In genomic region chr14:94115631-94116030, GRCh38 we compare ENCODE assay signal across 24 cellular contexts. TPM values are rescaled to one million over a fixed set of nuclear protein-coding genes. Genes with fewer than 3 reads are reported as not detected.
DNase-seq lines count a peak whose midpoint lies in the region; ATAC-seq and TF ChIP-seq lines count a peak whose summit lies in the region.
"Had no signal": no experiment of that assay in that cellular context is flagged by ENCODE, and none has a peak within 500 bp of the region (broad histone marks: within the 10 kb centered on the region; RNA-seq: fewer than 3 reads in every experiment).

No MANE protein-coding gene starts in this region.

- H4K20me1 ChIP-seq in neural progenitor cell (ENCODE audit: low read depth) = no peaks in the 10 kb centered on the region

- peaks cover 18% of the 10 kb centered on the region for H3K4me1 Mint-ChIP-seq in neural progenitor cell
- H3K4me1 Mint-ChIP-seq: IgD-negative memory B cell; stimulated activated naive B cell treated with anti-CD40 and anti-IgM and Interleukin-4, amounts not matched to agents 10 μg/mL and 1 μg/mL and 100 μg/mL, for 72 hours had no signal

- H3F3A ChIP-seq in neural progenitor cell (ENCODE audit: low read depth) = no peaks in the 10 kb centered on the region

- H3K79me2 ChIP-seq in neural progenitor cell (ENCODE audit: low read depth) = no peaks in the 10 kb centered on the region

- peak overlapping the region in 3 of 4 donors; percentile 82 to 90 (median 82) for H3K27ac ChIP-seq in esophagus squamous epithelium
- no peak overlapping the region for H3K27ac ChIP-seq in neural progenitor cell
- H3K27ac ChIP-seq in upper lobe of right lung = peak overlapping the region; percentile 80
- H3K27ac ChIP-seq: GM23248, psoas muscle, WERI-Rb-1 had no signal

- WGBS in esophagus squamous epithelium, 2 donors = 86 to 91% methylated on average over 5 to 6 of the region's 15 CpGs

- peaks cover 2% of the 10 kb centered on the region for H3K9me3 Mint-ChIP-seq in neural progenitor cell

- peaks cover 0 to 18% (median 7%) of the 10 kb centered on the region in 3 donors for H3K9me3 ChIP-seq in esophagus squamous epithelium
- H3K9me3 ChIP-seq in neural progenitor cell (ENCODE audit: low read depth) = no peaks in the 10 kb centered on the region
- H3K9me3 ChIP-seq in upper lobe of right lung = no peaks in the 10 kb centered on the region

- no peak overlapping the region for H2AFZ ChIP-seq in neural progenitor cell (replicated peaks)
- H2AFZ ChIP-seq: GM23248 had no signal

- H3K27me3 ChIP-seq in esophagus squamous epithelium = peaks cover 0 to 8% (median 0%) of the 10 kb centered on the region in 4 donors
- H3K27me3 ChIP-seq in neural progenitor cell = no peaks in the 10 kb centered on the region
- no peaks in the 10 kb centered on the region for H3K27me3 ChIP-seq in upper lobe of right lung
- H3K27me3 ChIP-seq: Peyer's patch had no signal

- H3K4me1 ChIP-seq in esophagus squamous epithelium (peaks cover 7 to 49% (median 23%) of the 10 kb centered on the region in 3 donors), neural progenitor cell (peaks cover 2% of the 10 kb centered on the region), upper lobe of right lung (peaks cover 11% of the 10 kb centered on the region)
- H3K4me1 ChIP-seq: psoas muscle had no signal

- TF ChIP-seq CTCF in esophagus squamous epithelium (IDR thresholded peaks at IDR 0.05) (no peak), neural progenitor cell (IDR thresholded peaks at IDR 0.05) (no peak), upper lobe of right lung (IDR thresholded peaks at IDR 0.05) (no peak), GM10266 (IDR thresholded peaks at IDR 0.05; ENCODE audit: control insufficient read depth, insufficient read depth, low read depth, missing control alignments) (no peak)

- ATAC-seq in left ventricle myocardium superior (no peak), upper lobe of right lung (no peak), GM21717 (IDR thresholded peaks at IDR 0.05; ENCODE audit: unreplicated experiment) (no peak)
- ATAC-seq: naive thymus-derived CD8-positive, alpha-beta T cell; stimulated activated naive B cell treated with anti-CD40 and anti-IgM and Interleukin-4, amounts not matched to agents 10 μg/mL and 1 μg/mL and 100 μg/mL, for 72 hours had no signal

- DNase-seq in cardiac septum (ENCODE audit: low spot score) = peak; percentile 31
- no peak for DNase-seq in left ventricle myocardium superior
- DNase-seq in esophagus squamous epithelium (lab: John Stamatoyannopoulos, UW) = no peak
- DNase-seq in neural progenitor cell (ENCODE audit: low spot score) = no peak
- no peak for DNase-seq in upper lobe of right lung
- no peak for DNase-seq in GM10266 (ENCODE audit: extremely low spot score)
- no peak for DNase-seq in retina
- DNase-seq: activated CD4-positive, alpha-beta T cell treated with anti-CD3 and anti-CD28 coated beads, Interleukin-2, amount 10 ng/mL, durations not matched to agents 24 days and 14 days; activated T-cell treated with anti-CD3 and anti-CD28 coated beads, Interleukin-2, amount 50 U/mL, for 24 hours; GDM1; midbrain; naive thymus-derived CD8-positive, alpha-beta T cell; NCI-H2107; NCI-H748 treated with DMSO at 0.1 percent for 48 hours; occipital lobe; psoas muscle; stimulated activated naive B cell treated with anti-CD40 and anti-IgM and Interleukin-4, amounts not matched to agents 10 μg/mL and 1 μg/mL and 100 μg/mL, for 72 hours had no signal

- H3K4me3 Mint-ChIP-seq in neural progenitor cell = no peak overlapping the region
- H3K4me3 Mint-ChIP-seq: activated CD4-positive, alpha-beta T cell treated with anti-CD3 and anti-CD28 coated beads, Interleukin-2, amount 10 ng/mL, durations not matched to agents 24 days and 14 days; activated T-cell treated with anti-CD3 and anti-CD28 coated beads, Interleukin-2, amount 50 U/mL, for 24 hours; CD4-positive, alpha-beta T cell; IgD-negative memory B cell; naive thymus-derived CD8-positive, alpha-beta T cell; stimulated activated naive B cell treated with anti-CD40 and anti-IgM and Interleukin-4, amounts not matched to agents 10 μg/mL and 1 μg/mL and 100 μg/mL, for 72 hours had no signal

- H3K4me3 ChIP-seq in esophagus squamous epithelium (no peak overlapping the region), neural progenitor cell (no peak overlapping the region), upper lobe of right lung (no peak overlapping the region)
- H3K4me3 ChIP-seq: GM23248, Peyer's patch, psoas muscle, skin epidermis had no signal

- H3K36me3 Mint-ChIP-seq in neural progenitor cell = no peaks in the 10 kb centered on the region
- H3K36me3 Mint-ChIP-seq: IgD-negative memory B cell had no signal

- H3K36me3 ChIP-seq in esophagus squamous epithelium (no peaks in the 10 kb centered on the region), neural progenitor cell (no peaks in the 10 kb centered on the region), upper lobe of right lung (no peaks in the 10 kb centered on the region)
- H3K36me3 ChIP-seq: Peyer's patch, WERI-Rb-1 had no signal

- H3K27ac Mint-ChIP-seq in neural progenitor cell = peak overlapping the region; percentile 25
- H3K27ac Mint-ChIP-seq: activated CD4-positive, alpha-beta T cell treated with anti-CD3 and anti-CD28 coated beads, Interleukin-2, amount 10 ng/mL, durations not matched to agents 24 days and 14 days; activated T-cell treated with anti-CD3 and anti-CD28 coated beads, Interleukin-2, amount 50 U/mL, for 24 hours; CD4-positive, alpha-beta T cell; stimulated activated naive B cell treated with anti-CD40 and anti-IgM and Interleukin-4, amounts not matched to agents 10 μg/mL and 1 μg/mL and 100 μg/mL, for 72 hours had no signal

- no peak overlapping the region for H3K4me2 ChIP-seq in neural progenitor cell

- H3K27me3 Mint-ChIP-seq in neural progenitor cell (ENCODE audit: insufficient read depth, low read depth) = peaks cover 3% of the 10 kb centered on the region

- H3K9ac ChIP-seq in neural progenitor cell = no peak overlapping the region
- H3K9ac ChIP-seq: GM23248 had no signal

- no peak for TF ChIP-seq POLR2A in esophagus squamous epithelium (IDR thresholded peaks at IDR 0.05)

- intact Hi-C loops in cardiac septum (cut with DNase I) (loop anchor here (2.0 kb wide), 1 partner anchor 13 kb away; the partner anchor contains the start of gene IFI27L2), left ventricle myocardium superior (cut with micrococcal nuclease) (no loop called here), esophagus squamous epithelium (cut with DNase I) (no loop called here), upper lobe of right lung (cut with DNase I) (no loop called here)

RNA-seq across cellular contexts. Expression of gene IFI27, which starts 5.1 kb away (rescaled TPM):
- total RNA-seq in cardiac septum = 147 TPM
- 151 TPM for total RNA-seq in left ventricle myocardium superior
- 100 to 1,000 TPM in 3 of 4 donors, 10 to 100 TPM in 1; 39.5 to 958 (median 291) TPM for total RNA-seq in esophagus squamous epithelium
- 0.69 and 2.5 TPM in 2 replicates for total RNA-seq in neural progenitor cell (ENCODE audit: low replicate concordance)
- total RNA-seq in upper lobe of right lung = 312 TPM
- total RNA-seq: GM23248 had no signal

RNA-seq across cellular contexts. Expression of gene IFI27L2, which starts 13.8 kb away (rescaled TPM):
- total RNA-seq in cardiac septum (93.0 TPM), left ventricle myocardium superior (41.1 TPM), esophagus squamous epithelium (10 to 100 TPM; 50.6 to 97.1 (median 66.0) TPM), neural progenitor cell (ENCODE audit: low replicate concordance) (24.7 and 73.7 TPM in 2 replicates), upper lobe of right lung (32.4 TPM)

RNA-seq across cellular contexts. Expression of gene IFI27L1, which starts 34.5 kb away (rescaled TPM):
- total RNA-seq in cardiac septum = 9.3 TPM
- total RNA-seq in left ventricle myocardium superior = 9.7 TPM
- 10 to 100 TPM in 1 of 4 donors, 1 to 10 TPM in 3; 1.9 to 12.5 (median 8.6) TPM for total RNA-seq in esophagus squamous epithelium
- 10.8 and 19.9 TPM in 2 replicates for total RNA-seq in neural progenitor cell (ENCODE audit: low replicate concordance)
- 15.2 TPM for total RNA-seq in upper lobe of right lung

RNA-seq across cellular contexts. Expression of gene DDX24, which starts 34.6 kb away (rescaled TPM):
- total RNA-seq in cardiac septum = 245 TPM
- 198 TPM for total RNA-seq in left ventricle myocardium superior
- total RNA-seq in esophagus squamous epithelium = 100 to 1,000 TPM in 1 of 4 donors, 10 to 100 TPM in 3; 63.9 to 114 (median 71.9) TPM
- 113 and 153 TPM in 2 replicates for total RNA-seq in neural progenitor cell (ENCODE audit: low replicate concordance)
- total RNA-seq in upper lobe of right lung = 191 TPM

RNA-seq across cellular contexts. Expression of gene PPP4R4, which starts 58.5 kb away (rescaled TPM):
- total RNA-seq in cardiac septum (0.30 TPM), left ventricle myocardium superior (0.30 TPM), esophagus squamous epithelium (1 to 10 TPM in 1 of 4 donors, under 1 TPM in 3; 0.08 to 1.7 (median 0.48) TPM), neural progenitor cell (ENCODE audit: low replicate concordance) (25.5 and 27.8 TPM in 2 replicates), upper lobe of right lung (2.2 TPM)

Comparison
In these comparisons a context has a peak if more than half of its experiments do, and no peak if none do; other contexts are left out.
1. RNA of gene IFI27, which starts 5.1 kb away (total RNA-seq): 39.5 to 958 TPM in esophagus squamous epithelium, 312 TPM in upper lobe of right lung (single experiment), 151 TPM in left ventricle myocardium superior (single experiment) and 147 TPM in cardiac septum (single experiment); 0.69 to 2.5 TPM in neural progenitor cell; every median in the first group is over 10 times any median in the second.